21 cellular contexts compared by ENCODE assay signal in genomic region chr13:80009760-80010159, GRCh38.
A peak's percentile ranks its signal among the peaks of the same experiment; 100 is the strongest.
DNase-seq lines count a peak whose midpoint lies in the region; ATAC-seq, FAIRE-seq and TF ChIP-seq lines count a peak whose summit lies in the region.
"Had no signal": no experiment of that assay in that cellular context is flagged by ENCODE, and none has a peak within 500 bp of the region (broad histone marks: within the 10 kb centered on the region; RNA-seq: fewer than 3 reads in every experiment).

No MANE protein-coding gene starts in this region.

- peak; percentile 41 for DNase-seq in choroid plexus epithelial cell (ENCODE audit: low read depth)
- DNase-seq in SW 1271 (lab: John Stamatoyannopoulos, UW), result no peak
- DNase-seq in NCI-H526 treated with DMSO at 0.1 percent for 48 hours (lab: John Stamatoyannopoulos, UW), result no peak
- DNase-seq: Calu3; CD4-positive, alpha-beta T cell; GF-D8; NCI-H1105; NCI-H1694 treated with DMSO at 0.1 percent for 48 hours; NCI-H2227 treated with DMSO at 0.1 percent for 48 hours; NCI-H524; PC-9; SIG-M5 had no signal

- H3K4me1 Mint-ChIP-seq in activated T-helper 17 cell treated with anti-CD3 and anti-CD28 coated beads, Interleukin-2, amount 50 U/mL, for 72 hours, result no peaks in the 10 kb centered on the region
- H3K4me1 Mint-ChIP-seq: GM23338 had no signal

- FAIRE-seq in islet of Langerhans (lab: Jason Lieb, UNC), result peak; percentile 81
- FAIRE-seq: K562 had no signal

- no peaks in the 10 kb centered on the region for H3K36me3 ChIP-seq in neuron (ENCODE audit: insufficient read depth, low read length)

- H3K27me3 ChIP-seq in neuron (ENCODE audit: insufficient read depth, low read length), result no peaks in the 10 kb centered on the region

- H3K36me3 Mint-ChIP-seq in activated T-helper 17 cell treated with anti-CD3 and anti-CD28 coated beads, Interleukin-2, amount 50 U/mL, for 72 hours (ENCODE audit: low read depth), result no peaks in the 10 kb centered on the region

- no peak for TF ChIP-seq CTCF in 22Rv1 (IDR thresholded peaks at IDR 0.05)
- no peak for TF ChIP-seq CTCF in choroid plexus epithelial cell (conservative IDR thresholded peaks at IDR 0.05; ENCODE audit: low read depth, low read length)

- H3K9me3 ChIP-seq in neuron (ENCODE audit: low read length), result no peaks in the 10 kb centered on the region

- peaks cover 28% of the 10 kb centered on the region for H3K4me1 ChIP-seq in neuron (ENCODE audit: insufficient read depth, low read length)

- H3K4me3 ChIP-seq in choroid plexus epithelial cell (ENCODE audit: low read depth, low read length) (no peak overlapping the region), neuron (ENCODE audit: low read length) (no peak overlapping the region)
- H3K4me3 ChIP-seq: GM23338, K562, PC-9 had no signal

- H3K9me3 Mint-ChIP-seq in activated T-helper 17 cell treated with anti-CD3 and anti-CD28 coated beads, Interleukin-2, amount 50 U/mL, for 72 hours, result no peaks in the 10 kb centered on the region
- H3K9me3 Mint-ChIP-seq: CD4-positive, alpha-beta T cell; GM23338 had no signal

- H3K27ac Mint-ChIP-seq in activated T-helper 17 cell treated with anti-CD3 and anti-CD28 coated beads, Interleukin-2, amount 50 U/mL, for 72 hours, result no peak overlapping the region
- H3K27ac Mint-ChIP-seq: CD4-positive, alpha-beta T cell; GM23338 had no signal

- H3K4me3 Mint-ChIP-seq in activated T-helper 17 cell treated with anti-CD3 and anti-CD28 coated beads, Interleukin-2, amount 50 U/mL, for 72 hours, result no peak overlapping the region
- H3K4me3 Mint-ChIP-seq: CD4-positive, alpha-beta T cell; GM23338 had no signal

- no peak for ATAC-seq in GM21717 (IDR thresholded peaks at IDR 0.05; ENCODE audit: unreplicated experiment)
- no peak for ATAC-seq in activated T-helper 17 cell treated with anti-CD3 and anti-CD28 coated beads, Interleukin-2, amount 50 U/mL, for 72 hours (replicated peaks)
- ATAC-seq: GM23338, HCT116, K562 had no signal

- no peaks in the 10 kb centered on the region for H3K27me3 Mint-ChIP-seq in activated T-helper 17 cell treated with anti-CD3 and anti-CD28 coated beads, Interleukin-2, amount 50 U/mL, for 72 hours
- H3K27me3 Mint-ChIP-seq: CD4-positive, alpha-beta T cell had no signal

- peak overlapping the region; percentile 39 for H3K27ac ChIP-seq in 22Rv1
- H3K27ac ChIP-seq: PC-9, RWPE1 had no signal

- H2AFZ ChIP-seq in neuron (ENCODE audit: low read depth, low read length), result peak overlapping the region; percentile 6
- H2AFZ ChIP-seq: GM23338, PC-9 had no signal
